Comparison of ENCODE assay signal across 8 cellular contexts in the genomic region with DNA sequence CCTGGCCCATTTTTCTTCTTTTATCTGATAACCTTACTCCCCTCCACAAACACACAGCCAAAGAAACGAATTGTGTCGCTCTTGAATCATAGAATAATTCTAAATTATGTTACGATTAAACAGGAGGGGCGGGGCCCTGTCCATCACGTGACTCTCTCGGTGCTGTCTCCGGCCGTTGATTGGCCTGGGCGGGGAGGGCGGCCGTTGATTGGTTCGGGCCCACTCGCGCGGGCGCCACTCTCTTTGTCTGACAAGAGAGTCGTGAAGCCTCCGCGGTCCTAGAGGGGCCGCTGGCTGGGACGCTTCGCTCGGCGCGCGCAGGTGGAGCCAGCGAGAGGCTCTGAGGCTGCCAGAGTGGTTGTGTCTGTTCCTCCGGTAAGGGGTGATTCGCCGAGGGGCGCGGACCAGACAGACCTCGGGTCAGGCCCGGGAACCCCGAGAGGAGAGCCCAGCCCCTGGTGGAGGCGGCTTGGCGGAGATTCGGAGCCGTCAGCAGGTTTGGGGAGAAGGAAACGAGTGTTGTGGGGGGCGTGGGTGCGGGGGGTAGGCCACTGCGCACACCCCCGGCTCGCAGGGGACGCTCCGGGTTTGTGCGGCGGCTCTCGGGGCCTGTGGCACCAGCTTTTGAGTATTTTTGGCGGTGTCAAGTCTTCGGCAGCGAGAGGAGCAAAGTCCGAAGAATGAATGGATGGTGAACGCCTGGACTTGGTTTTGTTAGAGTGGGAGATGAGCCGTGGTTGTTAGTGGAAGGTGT.
A peak's percentile ranks its signal among the peaks of the same experiment; 100 is the strongest.
DNase-seq lines count a peak whose midpoint lies in the region; ATAC-seq and TF ChIP-seq lines count a peak whose summit lies in the region.

ZNF789 (plus strand) TSS at position 330 of the 754 bp plus-strand sequence. CDS start 3,567 bp downstream, outside the sequence.

- peaks cover 38% of the 10 kb centered on the region for H3K27me3 Mint-ChIP-seq in nephron progenitor cell (ENCODE audit: low read depth, poor library complexity)
- no peaks in the 10 kb centered on the region for H3K27me3 Mint-ChIP-seq in stimulated activated naive CD8-positive, alpha-beta T cell treated with anti-CD3 and anti-CD28 coated beads, Interleukin-15, amount 100 ng/mL, for 72 hours

- H3K79me2 ChIP-seq in MM.1S (ENCODE audit: low read length), result peaks cover 43% of the 10 kb centered on the region

- H3K9ac ChIP-seq in ES-I3 (ENCODE audit: low read depth, low read length), result peak within 1 kb of the TSS; percentile 87
- H3K9ac ChIP-seq in MM.1S (ENCODE audit: low read length), result peak within 1 kb of the TSS; percentile 77

- ATAC-seq in stimulated activated naive CD8-positive, alpha-beta T cell treated with anti-CD3 and anti-CD28 coated beads, Interleukin-15, amount 100 ng/mL, for 72 hours, result peak; percentile 99

- TF ChIP-seq CTCF in MM.1S (IDR thresholded peaks at IDR 0.05; ENCODE audit: low read length), result no peak
- TF ChIP-seq CTCF in nephron progenitor cell (IDR thresholded peaks at IDR 0.05), result no peak

- in situ Hi-C loops in HAP-1 (cut with MboI; ENCODE audit: low sequenced_read_pairs), result no loop called here

- H3K36me3 Mint-ChIP-seq in nephron progenitor cell (ENCODE audit: low read depth), result peaks cover 14% of the 10 kb centered on the region

- H3K36me3 ChIP-seq in ES-I3 (ENCODE audit: insufficient read depth, low read length) (0 out of 2 replicates have a peak, but pooled peaks cover 2% of the 10 kb centered on the region), HAP-1 (replicated peaks) (peaks cover 7% of the 10 kb centered on the region), MM.1S (replicated peaks; ENCODE audit: insufficient read depth, low read length) (no peaks in the 10 kb centered on the region)

- 0 out of 2 replicates have a peak, but pooled peaks cover 4% of the 10 kb centered on the region for H3F3A ChIP-seq in MM.1S (ENCODE audit: insufficient read depth, low read length)

- peak within 1 kb of the TSS; percentile 82 for H2AFZ ChIP-seq in MM.1S (ENCODE audit: low read length)

- H3K27ac Mint-ChIP-seq in nephron progenitor cell, result peak within 1 kb of the TSS; percentile 95
- peak within 1 kb of the TSS; percentile 97 for H3K27ac Mint-ChIP-seq in stimulated activated naive CD8-positive, alpha-beta T cell treated with anti-CD3 and anti-CD28 coated beads, Interleukin-15, amount 100 ng/mL, for 72 hours

- peak within 1 kb of the TSS; percentile 96 for H3K4me3 Mint-ChIP-seq in nephron progenitor cell
- peak within 1 kb of the TSS; percentile 96 to 100 for H3K4me3 Mint-ChIP-seq in stimulated activated naive CD8-positive, alpha-beta T cell treated with anti-CD3 and anti-CD28 coated beads, Interleukin-15, amount 100 ng/mL, for 72 hours

- H3K4me1 Mint-ChIP-seq in nephron progenitor cell, result peaks cover 18% of the 10 kb centered on the region
- peaks cover 53% of the 10 kb centered on the region for H3K4me1 Mint-ChIP-seq in stimulated activated naive CD8-positive, alpha-beta T cell treated with anti-CD3 and anti-CD28 coated beads, Interleukin-15, amount 100 ng/mL, for 72 hours

- H3K4me1 ChIP-seq in ES-I3 (ENCODE audit: insufficient read depth, low read length) (no peaks in the 10 kb centered on the region), HAP-1 (peaks cover 6% of the 10 kb centered on the region; the same call in 1 of the 2 replicates), MM.1S (ENCODE audit: low read length) (peaks cover 3% of the 10 kb centered on the region; the same call in 1 of the 2 replicates)

- H3K9me3 Mint-ChIP-seq in nephron progenitor cell, result peaks cover 3% of the 10 kb centered on the region
- no peaks in the 10 kb centered on the region for H3K9me3 Mint-ChIP-seq in stimulated activated naive CD8-positive, alpha-beta T cell treated with anti-CD3 and anti-CD28 coated beads, Interleukin-15, amount 100 ng/mL, for 72 hours

- H3K9me2 ChIP-seq in MM.1S (replicated peaks; ENCODE audit: insufficient read depth, low read length), result no peaks in the 10 kb centered on the region

- H3K4me2 ChIP-seq in MM.1S (ENCODE audit: low read depth, low read length), result peak within 1 kb of the TSS; percentile 71

- peak within 1 kb of the TSS; percentile 68; the same call in 1 of the 2 replicates for H3K27ac ChIP-seq in MM.1S (ENCODE audit: low read length)

- no peaks in the 10 kb centered on the region for H4K20me1 ChIP-seq in MM.1S (ENCODE audit: insufficient read depth, low read length)

- DNase-seq in HAP-1 (ENCODE audit: low spot score in 2 of 2) (peak; percentile 96 to 99), MM.1S (peak; percentile 97), SIG-M5 (lab: John Stamatoyannopoulos, UW) (peak; percentile 75), activated gamma-delta T cell (lab: John Stamatoyannopoulos, UW) (peak; percentile 96), fibroblast of the conjunctiva (ENCODE audit: low read depth) (peak; percentile 91), nephron progenitor cell (peak; percentile 97)
- DNase-seq in stimulated activated naive CD8-positive, alpha-beta T cell treated with anti-CD3 and anti-CD28 coated beads, Interleukin-15, amount 100 ng/mL, for 72 hours, result peak; percentile 96 to 98

- H3K4me3 ChIP-seq in HAP-1 (peak within 1 kb of the TSS; percentile 87), MM.1S (ENCODE audit: low read length) (peak within 1 kb of the TSS; percentile 91)

- H3K27me3 ChIP-seq in HAP-1 (ENCODE audit: low read depth) (no peaks in the 10 kb centered on the region), MM.1S (replicated peaks; ENCODE audit: insufficient read depth, low read length) (peaks cover 11% of the 10 kb centered on the region)

- H3K9me3 ChIP-seq in ES-I3 (ENCODE audit: control insufficient read depth, insufficient read depth, low read length) (no peaks in the 10 kb centered on the region), HAP-1 (no peaks in the 10 kb centered on the region), MM.1S (replicated peaks; ENCODE audit: insufficient read depth, low read length) (no peaks in the 10 kb centered on the region)

Comparison
In these comparisons a context has a peak if more than half of its experiments do, and no peak if none do; other contexts are left out.
1. Peak in every context shown above with its lines: DNase-seq, ATAC-seq, H3K4me3 ChIP-seq and H3K27ac ChIP-seq.